ENCODE assay signal across 8 cellular contexts in the genomic region with DNA sequence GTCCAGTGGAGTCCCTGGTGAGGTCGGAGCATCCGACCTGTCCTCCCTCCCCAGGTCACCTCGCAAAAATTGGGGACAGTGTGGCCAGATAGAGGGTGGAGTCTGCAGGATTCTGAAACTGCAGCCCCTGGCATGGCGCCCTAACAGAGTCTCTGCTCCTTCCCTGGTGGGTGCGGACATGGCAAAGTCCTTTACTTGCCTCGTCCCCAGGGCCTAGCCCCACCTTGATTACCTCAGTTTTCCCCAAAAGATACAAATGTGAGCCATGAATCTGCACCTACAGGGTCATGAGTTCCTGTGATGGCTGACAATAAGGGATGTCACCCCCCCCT. TPM values are rescaled to one million over a fixed set of nuclear protein-coding genes. Genes with fewer than 3 reads are reported as not detected.
DNase-seq lines count a peak whose midpoint lies in the region; ATAC-seq, FAIRE-seq and TF ChIP-seq lines count a peak whose summit lies in the region.

No MANE protein-coding gene starts in this region.

- H3K27me3 ChIP-seq in heart right ventricle (peaks cover 0 to 4% (median 0%) of the 10 kb centered on the region in 7 donors), neuron (ENCODE audit: insufficient read depth, low read length) (peaks cover 5% of the 10 kb centered on the region)

- peak in 2 of 8 donors; percentile 51 to 62 for ATAC-seq in heart right ventricle
- no peak for ATAC-seq in left ventricle myocardium superior
- ATAC-seq in HG03571 (IDR thresholded peaks at IDR 0.05; ENCODE audit: unreplicated experiment), result peak; percentile 45
- no peak for ATAC-seq in GM21515 (IDR thresholded peaks at IDR 0.05; ENCODE audit: unreplicated experiment)

- intact Hi-C loops in heart right ventricle (cut with DNase I) (loop anchor here in 1 of 10 donors (5.0 kb wide), 1 partner anchor 198 kb away; a partner anchor contains a TSS), left ventricle myocardium superior (cut with micrococcal nuclease) (no loop called here)

- H3K36me3 ChIP-seq in heart right ventricle (peaks cover 0 to 4% (median 0%) of the 10 kb centered on the region in 9 donors), neuron (ENCODE audit: insufficient read depth, low read length) (no peaks in the 10 kb centered on the region)

- peak overlapping the region; percentile 96 for H2AFZ ChIP-seq in neuron (ENCODE audit: low read depth, low read length)

- H3K4me1 ChIP-seq in heart right ventricle (peaks cover 0 to 8% (median 6%) of the 10 kb centered on the region in 9 donors), neuron (ENCODE audit: insufficient read depth, low read length) (peaks cover 7% of the 10 kb centered on the region)

- WGBS in heart right ventricle, 2 donors, result 14 to 19% methylated on average over 6 of the region's 6 CpGs

- H3K4me3 ChIP-seq in heart right ventricle, result peak overlapping the region; percentile 64 to 95 (median 82)
- H3K4me3 ChIP-seq in cardiac fibroblast (replicated peaks in 1 of 2; ENCODE audit: low read depth in 2 of 2, low read length in 2 of 2), result peak overlapping the region; percentile 73 to 86
- H3K4me3 ChIP-seq in neuron (ENCODE audit: low read length), result peak overlapping the region; percentile 48

- H3K9me3 ChIP-seq in heart right ventricle (no peaks in the 10 kb centered on the region), neuron (ENCODE audit: low read length) (no peaks in the 10 kb centered on the region)

- FAIRE-seq in H54 (lab: Jason Lieb, UNC), result no peak
- FAIRE-seq in HTR-8/SVneo (lab: Jason Lieb, UNC), result no peak

- no peak for TF ChIP-seq POLR2A in H54 (IDR thresholded peaks at IDR 0.05; ENCODE audit: low read depth, low read length)

- TF ChIP-seq CTCF in heart right ventricle (IDR thresholded peaks at IDR 0.05), result peak in 3 of 9 donors; percentile 1 to 11 (median 5)
- TF ChIP-seq CTCF in cardiac fibroblast (IDR thresholded peaks at IDR 0.05; ENCODE audit: low read depth, low read length), result no peak

- peak overlapping the region in 8 of 10 donors; percentile 8 to 92 (median 68) for H3K27ac ChIP-seq in heart right ventricle

- DNase-seq in heart right ventricle, result no peak
- no peak for DNase-seq in left ventricle myocardium superior
- no peak for DNase-seq in cardiac fibroblast (ENCODE audit: low read depth in 2 of 2)
- no peak for DNase-seq in H54 (ENCODE audit: insufficient read length, low spot score)
- no peak for DNase-seq in HTR-8/SVneo (ENCODE audit: insufficient read length, low spot score)

RNA-seq across cellular contexts. Expression of a gene that starts 47.7 kb away (rescaled TPM):
- total RNA-seq in heart right ventricle (not detected), left ventricle myocardium superior (not detected)
- polyA plus RNA-seq in heart right ventricle, result not detected

RNA-seq across cellular contexts. Expression of a gene that starts 55.5 kb away (rescaled TPM):
- total RNA-seq in heart right ventricle, result 100 to 1,000 TPM; 440 to 896 (median 676) TPM
- 100 to 1,000 TPM; 315 to 417 TPM for polyA plus RNA-seq in heart right ventricle
- total RNA-seq in left ventricle myocardium superior, result 711 TPM
